1 cellular context compared by ENCODE assay signal in the genomic region with DNA sequence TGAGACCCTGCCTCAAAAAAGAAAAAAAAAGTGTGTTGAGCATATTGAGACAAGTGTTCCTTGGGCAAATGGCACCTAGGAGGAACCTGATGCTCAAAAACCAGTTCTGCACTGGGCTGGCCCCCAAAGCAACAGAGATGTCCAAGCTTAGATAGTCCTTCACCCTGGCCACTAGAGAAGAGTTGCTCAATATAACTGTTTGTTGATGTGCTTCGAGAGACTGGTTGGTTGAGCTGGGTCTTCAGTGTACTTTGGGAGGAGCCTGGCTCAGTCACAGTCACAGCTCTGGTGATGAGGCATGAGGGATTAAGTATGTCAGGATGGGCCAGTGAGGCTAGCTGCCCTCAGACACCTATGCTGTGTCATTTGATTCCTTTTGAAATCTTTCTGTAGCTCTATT.
TF ChIP-seq lines count a peak whose summit lies in the region.

No MANE protein-coding gene starts in this region.

TF ChIP-seq in HepG2, 621 proteins besides CTCF, POLR2A, EP300 and RAD21 (continued from another document and continues in another):
- TF ChIP-seq, protein P1, sequence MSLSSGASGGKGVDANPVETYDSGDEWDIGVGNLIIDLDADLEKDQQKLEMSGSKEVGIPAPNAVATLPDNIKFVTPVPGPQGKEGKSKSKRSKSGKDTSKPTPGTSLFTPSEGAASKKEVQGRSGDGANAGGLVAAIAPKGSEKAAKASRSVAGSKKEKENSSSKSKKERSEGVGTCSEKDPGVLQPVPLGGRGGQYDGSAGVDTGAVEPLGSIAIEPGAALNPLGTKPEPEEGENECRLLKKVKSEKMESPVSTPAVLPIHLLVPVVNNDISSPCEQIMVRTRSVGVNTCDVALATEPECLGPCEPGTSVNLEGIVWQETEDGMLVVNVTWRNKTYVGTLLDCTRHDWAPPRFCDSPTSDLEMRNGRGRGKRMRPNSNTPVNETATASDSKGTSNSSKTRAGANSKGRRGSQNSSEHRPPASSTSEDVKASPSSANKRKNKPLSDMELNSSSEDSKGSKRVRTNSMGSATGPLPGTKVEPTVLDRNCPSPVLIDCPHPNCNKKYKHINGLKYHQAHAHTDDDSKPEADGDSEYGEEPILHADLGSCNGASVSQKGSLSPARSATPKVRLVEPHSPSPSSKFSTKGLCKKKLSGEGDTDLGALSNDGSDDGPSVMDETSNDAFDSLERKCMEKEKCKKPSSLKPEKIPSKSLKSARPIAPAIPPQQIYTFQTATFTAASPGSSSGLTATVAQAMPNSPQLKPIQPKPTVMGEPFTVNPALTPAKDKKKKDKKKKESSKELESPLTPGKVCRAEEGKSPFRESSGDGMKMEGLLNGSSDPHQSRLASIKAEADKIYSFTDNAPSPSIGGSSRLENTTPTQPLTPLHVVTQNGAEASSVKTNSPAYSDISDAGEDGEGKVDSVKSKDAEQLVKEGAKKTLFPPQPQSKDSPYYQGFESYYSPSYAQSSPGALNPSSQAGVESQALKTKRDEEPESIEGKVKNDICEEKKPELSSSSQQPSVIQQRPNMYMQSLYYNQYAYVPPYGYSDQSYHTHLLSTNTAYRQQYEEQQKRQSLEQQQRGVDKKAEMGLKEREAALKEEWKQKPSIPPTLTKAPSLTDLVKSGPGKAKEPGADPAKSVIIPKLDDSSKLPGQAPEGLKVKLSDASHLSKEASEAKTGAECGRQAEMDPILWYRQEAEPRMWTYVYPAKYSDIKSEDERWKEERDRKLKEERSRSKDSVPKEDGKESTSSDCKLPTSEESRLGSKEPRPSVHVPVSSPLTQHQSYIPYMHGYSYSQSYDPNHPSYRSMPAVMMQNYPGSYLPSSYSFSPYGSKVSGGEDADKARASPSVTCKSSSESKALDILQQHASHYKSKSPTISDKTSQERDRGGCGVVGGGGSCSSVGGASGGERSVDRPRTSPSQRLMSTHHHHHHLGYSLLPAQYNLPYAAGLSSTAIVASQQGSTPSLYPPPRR (CRISPR knock-in tag; IDR thresholded peaks at IDR 0.05; ENCODE audit: borderline replicate concordance): no peak
- TF ChIP-seq TBL1XR1 (IDR thresholded peaks at IDR 0.05; ENCODE audit: borderline replicate concordance, low read length, partially characterized antibody) (no peak), ZNF619 (CRISPR knock-in tag; IDR thresholded peaks at IDR 0.05) (no peak), ZNF326 (CRISPR knock-in tag; IDR thresholded peaks at IDR 0.05; ENCODE audit: borderline replicate concordance) (no peak), BHLHE40 (IDR thresholded peaks at IDR 0.05; ENCODE audit: low read length) (no peak), ZNF33B (CRISPR knock-in tag; IDR thresholded peaks at IDR 0.05) (no peak), RFX5 (IDR thresholded peaks at IDR 0.05; ENCODE audit: low read depth, low read length) (no peak), ZNF432 (CRISPR knock-in tag; IDR thresholded peaks at IDR 0.05; ENCODE audit: borderline replicate concordance) (no peak), RFXAP (CRISPR knock-in tag; IDR thresholded peaks at IDR 0.05; ENCODE audit: borderline replicate concordance) (no peak), POGZ (CRISPR knock-in tag; IDR thresholded peaks at IDR 0.05) (no peak), MBNL3 (CRISPR knock-in tag; conservative IDR thresholded peaks at IDR 0.05) (no peak), FOXA3 (CRISPR knock-in tag; IDR thresholded peaks at IDR 0.05) (0 out of 2 replicates have a peak, but pooled peaks have one; percentile 18), PITX1 (CRISPR knock-in tag; IDR thresholded peaks at IDR 0.05) (peak; percentile 67; the same call in 1 of the 2 replicates), ZNF724P (CRISPR knock-in tag; IDR thresholded peaks at IDR 0.05; ENCODE audit: borderline replicate concordance) (no peak), SIX1 (CRISPR knock-in tag; IDR thresholded peaks at IDR 0.05; ENCODE audit: borderline replicate concordance) (no peak), ZNF776 (CRISPR knock-in tag; IDR thresholded peaks at IDR 0.05) (no peak), NFATC3 (CRISPR knock-in tag; IDR thresholded peaks at IDR 0.05) (no peak), IRF2 (CRISPR knock-in tag; IDR thresholded peaks at IDR 0.05) (no peak), ZFY (CRISPR knock-in tag; IDR thresholded peaks at IDR 0.05) (no peak), ZNF672 (CRISPR knock-in tag; IDR thresholded peaks at IDR 0.05) (no peak), JDP2 (CRISPR knock-in tag; IDR thresholded peaks at IDR 0.05; ENCODE audit: borderline replicate concordance) (no peak), ZBTB34 (CRISPR knock-in tag; IDR thresholded peaks at IDR 0.05) (no peak), NFYC (CRISPR knock-in tag; IDR thresholded peaks at IDR 0.05) (0 out of 2 replicates have a peak, but pooled peaks have one; percentile 18), ZNF614 (CRISPR knock-in tag; IDR thresholded peaks at IDR 0.05; ENCODE audit: borderline replicate concordance) (0 out of 2 replicates have a peak, but pooled peaks have one; percentile 34), ZNF253 (CRISPR knock-in tag; IDR thresholded peaks at IDR 0.05; ENCODE audit: borderline replicate concordance) (no peak), NR0B2 (CRISPR knock-in tag; IDR thresholded peaks at IDR 0.05) (no peak), ZNF292 (CRISPR knock-in tag; IDR thresholded peaks at IDR 0.05; ENCODE audit: borderline replicate concordance, low read depth) (no peak), ZNF3 (CRISPR knock-in tag; IDR thresholded peaks at IDR 0.05) (peak; percentile 83), DMAP1 (CRISPR knock-in tag; IDR thresholded peaks at IDR 0.05) (no peak), HNF4G (IDR thresholded peaks at IDR 0.05; ENCODE audit: borderline replicate concordance, low read depth, low read length) (no peak), HNF4G (CRISPR knock-in tag; IDR thresholded peaks at IDR 0.05; ENCODE audit: borderline replicate concordance, low read depth) (no peak), SRSF4 (IDR thresholded peaks at IDR 0.05; ENCODE audit: low read depth, low read length, poor library complexity, severe bottlenecking) (no peak), POLR2AphosphoS5 (IDR thresholded peaks at IDR 0.05; ENCODE audit: low read depth, low read length) (no peak), SMC3 (IDR thresholded peaks at IDR 0.05; ENCODE audit: low read length) (no peak), RFX3 (CRISPR knock-in tag; IDR thresholded peaks at IDR 0.05) (no peak), MLXIP (CRISPR knock-in tag; IDR thresholded peaks at IDR 0.05; ENCODE audit: borderline replicate concordance) (no peak), RFX1 (IDR thresholded peaks at IDR 0.05) (no peak)
- TF ChIP-seq, protein P2, sequence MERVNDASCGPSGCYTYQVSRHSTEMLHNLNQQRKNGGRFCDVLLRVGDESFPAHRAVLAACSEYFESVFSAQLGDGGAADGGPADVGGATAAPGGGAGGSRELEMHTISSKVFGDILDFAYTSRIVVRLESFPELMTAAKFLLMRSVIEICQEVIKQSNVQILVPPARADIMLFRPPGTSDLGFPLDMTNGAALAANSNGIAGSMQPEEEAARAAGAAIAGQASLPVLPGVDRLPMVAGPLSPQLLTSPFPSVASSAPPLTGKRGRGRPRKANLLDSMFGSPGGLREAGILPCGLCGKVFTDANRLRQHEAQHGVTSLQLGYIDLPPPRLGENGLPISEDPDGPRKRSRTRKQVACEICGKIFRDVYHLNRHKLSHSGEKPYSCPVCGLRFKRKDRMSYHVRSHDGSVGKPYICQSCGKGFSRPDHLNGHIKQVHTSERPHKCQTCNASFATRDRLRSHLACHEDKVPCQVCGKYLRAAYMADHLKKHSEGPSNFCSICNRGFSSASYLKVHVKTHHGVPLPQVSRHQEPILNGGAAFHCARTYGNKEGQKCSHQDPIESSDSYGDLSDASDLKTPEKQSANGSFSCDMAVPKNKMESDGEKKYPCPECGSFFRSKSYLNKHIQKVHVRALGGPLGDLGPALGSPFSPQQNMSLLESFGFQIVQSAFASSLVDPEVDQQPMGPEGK (CRISPR knock-in tag; IDR thresholded peaks at IDR 0.05): no peak
- TF ChIP-seq, protein P3, sequence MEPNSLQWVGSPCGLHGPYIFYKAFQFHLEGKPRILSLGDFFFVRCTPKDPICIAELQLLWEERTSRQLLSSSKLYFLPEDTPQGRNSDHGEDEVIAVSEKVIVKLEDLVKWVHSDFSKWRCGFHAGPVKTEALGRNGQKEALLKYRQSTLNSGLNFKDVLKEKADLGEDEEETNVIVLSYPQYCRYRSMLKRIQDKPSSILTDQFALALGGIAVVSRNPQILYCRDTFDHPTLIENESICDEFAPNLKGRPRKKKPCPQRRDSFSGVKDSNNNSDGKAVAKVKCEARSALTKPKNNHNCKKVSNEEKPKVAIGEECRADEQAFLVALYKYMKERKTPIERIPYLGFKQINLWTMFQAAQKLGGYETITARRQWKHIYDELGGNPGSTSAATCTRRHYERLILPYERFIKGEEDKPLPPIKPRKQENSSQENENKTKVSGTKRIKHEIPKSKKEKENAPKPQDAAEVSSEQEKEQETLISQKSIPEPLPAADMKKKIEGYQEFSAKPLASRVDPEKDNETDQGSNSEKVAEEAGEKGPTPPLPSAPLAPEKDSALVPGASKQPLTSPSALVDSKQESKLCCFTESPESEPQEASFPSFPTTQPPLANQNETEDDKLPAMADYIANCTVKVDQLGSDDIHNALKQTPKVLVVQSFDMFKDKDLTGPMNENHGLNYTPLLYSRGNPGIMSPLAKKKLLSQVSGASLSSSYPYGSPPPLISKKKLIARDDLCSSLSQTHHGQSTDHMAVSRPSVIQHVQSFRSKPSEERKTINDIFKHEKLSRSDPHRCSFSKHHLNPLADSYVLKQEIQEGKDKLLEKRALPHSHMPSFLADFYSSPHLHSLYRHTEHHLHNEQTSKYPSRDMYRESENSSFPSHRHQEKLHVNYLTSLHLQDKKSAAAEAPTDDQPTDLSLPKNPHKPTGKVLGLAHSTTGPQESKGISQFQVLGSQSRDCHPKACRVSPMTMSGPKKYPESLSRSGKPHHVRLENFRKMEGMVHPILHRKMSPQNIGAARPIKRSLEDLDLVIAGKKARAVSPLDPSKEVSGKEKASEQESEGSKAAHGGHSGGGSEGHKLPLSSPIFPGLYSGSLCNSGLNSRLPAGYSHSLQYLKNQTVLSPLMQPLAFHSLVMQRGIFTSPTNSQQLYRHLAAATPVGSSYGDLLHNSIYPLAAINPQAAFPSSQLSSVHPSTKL (CRISPR knock-in tag; IDR thresholded peaks at IDR 0.05): 0 out of 2 replicates have a peak, but pooled peaks have one; percentile 8
- TF ChIP-seq, protein P4, sequence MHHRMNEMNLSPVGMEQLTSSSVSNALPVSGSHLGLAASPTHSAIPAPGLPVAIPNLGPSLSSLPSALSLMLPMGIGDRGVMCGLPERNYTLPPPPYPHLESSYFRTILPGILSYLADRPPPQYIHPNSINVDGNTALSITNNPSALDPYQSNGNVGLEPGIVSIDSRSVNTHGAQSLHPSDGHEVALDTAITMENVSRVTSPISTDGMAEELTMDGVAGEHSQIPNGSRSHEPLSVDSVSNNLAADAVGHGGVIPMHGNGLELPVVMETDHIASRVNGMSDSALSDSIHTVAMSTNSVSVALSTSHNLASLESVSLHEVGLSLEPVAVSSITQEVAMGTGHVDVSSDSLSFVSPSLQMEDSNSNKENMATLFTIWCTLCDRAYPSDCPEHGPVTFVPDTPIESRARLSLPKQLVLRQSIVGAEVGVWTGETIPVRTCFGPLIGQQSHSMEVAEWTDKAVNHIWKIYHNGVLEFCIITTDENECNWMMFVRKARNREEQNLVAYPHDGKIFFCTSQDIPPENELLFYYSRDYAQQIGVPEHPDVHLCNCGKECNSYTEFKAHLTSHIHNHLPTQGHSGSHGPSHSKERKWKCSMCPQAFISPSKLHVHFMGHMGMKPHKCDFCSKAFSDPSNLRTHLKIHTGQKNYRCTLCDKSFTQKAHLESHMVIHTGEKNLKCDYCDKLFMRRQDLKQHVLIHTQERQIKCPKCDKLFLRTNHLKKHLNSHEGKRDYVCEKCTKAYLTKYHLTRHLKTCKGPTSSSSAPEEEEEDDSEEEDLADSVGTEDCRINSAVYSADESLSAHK (CRISPR knock-in tag; IDR thresholded peaks at IDR 0.05; ENCODE audit: borderline replicate concordance): no peak
- TF ChIP-seq, protein P5, sequence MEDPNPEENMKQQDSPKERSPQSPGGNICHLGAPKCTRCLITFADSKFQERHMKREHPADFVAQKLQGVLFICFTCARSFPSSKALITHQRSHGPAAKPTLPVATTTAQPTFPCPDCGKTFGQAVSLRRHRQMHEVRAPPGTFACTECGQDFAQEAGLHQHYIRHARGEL (CRISPR knock-in tag; IDR thresholded peaks at IDR 0.05): no peak
- TF ChIP-seq, protein P6, sequence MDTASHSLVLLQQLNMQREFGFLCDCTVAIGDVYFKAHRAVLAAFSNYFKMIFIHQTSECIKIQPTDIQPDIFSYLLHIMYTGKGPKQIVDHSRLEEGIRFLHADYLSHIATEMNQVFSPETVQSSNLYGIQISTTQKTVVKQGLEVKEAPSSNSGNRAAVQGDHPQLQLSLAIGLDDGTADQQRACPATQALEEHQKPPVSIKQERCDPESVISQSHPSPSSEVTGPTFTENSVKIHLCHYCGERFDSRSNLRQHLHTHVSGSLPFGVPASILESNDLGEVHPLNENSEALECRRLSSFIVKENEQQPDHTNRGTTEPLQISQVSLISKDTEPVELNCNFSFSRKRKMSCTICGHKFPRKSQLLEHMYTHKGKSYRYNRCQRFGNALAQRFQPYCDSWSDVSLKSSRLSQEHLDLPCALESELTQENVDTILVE (CRISPR knock-in tag; IDR thresholded peaks at IDR 0.05): no peak
